Comparison of ENCODE assay signal across 17 cellular contexts in the genomic region with DNA sequence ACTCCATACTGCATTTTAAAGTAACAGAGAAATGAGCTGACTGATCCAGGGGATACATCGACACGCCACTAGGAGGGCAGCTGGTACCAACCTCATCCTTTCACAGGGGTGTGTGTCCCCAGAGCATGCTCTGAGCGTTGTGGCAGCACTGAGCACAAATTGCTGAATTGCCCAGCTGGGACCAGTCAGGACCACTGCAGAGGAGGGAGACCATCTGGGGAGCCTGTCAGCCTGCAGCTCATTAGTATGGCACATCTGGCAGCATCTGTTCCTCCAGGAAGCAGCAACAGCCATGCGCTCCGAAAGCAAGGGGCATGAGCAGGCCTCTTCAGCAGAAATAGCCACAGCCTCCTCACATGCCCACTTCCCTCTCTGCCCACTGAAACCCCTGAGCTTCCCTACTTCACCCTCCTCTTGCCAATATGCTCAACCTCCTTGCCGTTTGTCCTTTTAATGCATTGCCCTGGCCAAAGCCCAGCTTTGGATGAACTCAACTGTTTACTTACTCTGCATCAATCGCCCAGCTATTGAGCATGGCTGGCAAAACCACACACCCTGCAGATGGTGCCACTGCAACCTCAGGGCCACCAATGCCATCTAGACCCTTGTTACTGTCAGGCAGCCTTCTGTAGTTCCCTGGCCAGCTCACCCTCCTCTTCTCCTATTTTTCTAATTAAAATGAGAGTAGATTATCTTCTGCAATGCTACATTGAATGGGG.
DNase-seq lines count a peak whose midpoint lies in the region; ATAC-seq and TF ChIP-seq lines count a peak whose summit lies in the region.
"Had no signal": no experiment of that assay in that cellular context is flagged by ENCODE, and none has a peak within 500 bp of the region (broad histone marks: within the 10 kb centered on the region; RNA-seq: fewer than 3 reads in every experiment).

No MANE protein-coding gene starts in this region.

- DNase-seq in NCI-H524 treated with DMSO at 0.1 percent for 48 hours (lab: John Stamatoyannopoulos, UW) (peak; percentile 50), globus pallidus (ENCODE audit: low spot score) (peak; percentile 30), NCI-H1436 treated with DMSO at 0.1 percent for 48 hours (lab: John Stamatoyannopoulos, UW) (no peak), NCI-H226 (no peak), HUDEP-2 (lab: John Stamatoyannopoulos, UW; ENCODE audit: unreplicated experiment in 76 of 76) (no peak)
- DNase-seq: activated CD4-positive, alpha-beta memory T cell treated with anti-CD3 and anti-CD28 coated beads, Interleukin-2, amount 10 ng/mL, durations not matched to agents 7 days and 5 days; CD8-positive, alpha-beta memory T cell; colonic mucosa; esophagus squamous epithelium; NCI-H1092 treated with DMSO at 0.1 percent for 48 hours; stimulated activated naive CD4-positive, alpha-beta T cell treated with Interleukin-2 at 50 U/mL for 16 hours; T-helper 9 cell had no signal

- H3K27ac ChIP-seq in neutrophil = peak overlapping the region; percentile 40
- H3K27ac ChIP-seq: colonic mucosa, esophagus squamous epithelium, hepatocyte, RWPE1 had no signal

- H3K4me1 ChIP-seq in neutrophil (ENCODE audit: control insufficient read depth in 1 of 2, insufficient read depth in 1 of 2, low read depth in 1 of 2, low read length in 1 of 2) = peaks cover 0 to 10% of the 10 kb centered on the region in 2 experiments
- H3K4me1 ChIP-seq: colonic mucosa had no signal

- no peak overlapping the region for H3K4me3 ChIP-seq in neutrophil (ENCODE audit: low read depth in 1 of 2, low read length in 1 of 2)
- H3K4me3 ChIP-seq: colonic mucosa, esophagus squamous epithelium, hepatocyte had no signal

- ATAC-seq in GM18511 (IDR thresholded peaks at IDR 0.05; ENCODE audit: unreplicated experiment) = no peak

- peaks cover 29% of the 10 kb centered on the region for H3K36me3 ChIP-seq in neutrophil
- H3K36me3 ChIP-seq: colonic mucosa, esophagus squamous epithelium had no signal

- H3K27me3 ChIP-seq in neutrophil = no peaks in the 10 kb centered on the region
- H3K27me3 ChIP-seq: colonic mucosa, esophagus squamous epithelium, hepatocyte had no signal

- no peaks in the 10 kb centered on the region for H3K9me3 ChIP-seq in neutrophil
- H3K9me3 ChIP-seq: colonic mucosa, esophagus squamous epithelium had no signal

- peak; percentile 19 for TF ChIP-seq CTCF in GM12873 (IDR thresholded peaks at IDR 0.05; ENCODE audit: insufficient read depth, low read depth, low read length, missing control alignments)
- no peak for TF ChIP-seq CTCF in neutrophil (IDR thresholded peaks at IDR 0.05)

Comparison
In these comparisons a context has a peak if more than half of its experiments do, and no peak if none do; other contexts are left out.
1. DNase-seq: peak in NCI-H524 treated with DMSO at 0.1 percent for 48 hours (single experiment) and globus pallidus (single experiment); none in NCI-H1436 treated with DMSO at 0.1 percent for 48 hours (single experiment), NCI-H226 (single experiment) and HUDEP-2 (0 of 76).